In genomic region chr12:13104403-13104802, GRCh38 we compare ENCODE assay signal across 28 cellular contexts. TPM values are rescaled to one million over a fixed set of nuclear protein-coding genes. Genes with fewer than 3 reads are reported as not detected.
A peak's percentile ranks its signal among the peaks of the same experiment; 100 is the strongest.
DNase-seq lines count a peak whose midpoint lies in the region; ATAC-seq and TF ChIP-seq lines count a peak whose summit lies in the region.
"Had no signal": no experiment of that assay in that cellular context is flagged by ENCODE, and none has a peak within 500 bp of the region (broad histone marks: within the 10 kb centered on the region; RNA-seq: fewer than 3 reads in every experiment).

No MANE protein-coding gene starts in this region.

- TF ChIP-seq CTCF in activated B cell treated with CpG ODN at 0.5 μM for 24 hours (IDR thresholded peaks at IDR 0.05), result no peak

- H3K9me3 Mint-ChIP-seq in activated B cell treated with CpG ODN at 0.5 μM for 24 hours, result no peaks in the 10 kb centered on the region
- no peaks in the 10 kb centered on the region for H3K9me3 Mint-ChIP-seq in stimulated activated effector memory CD8-positive, alpha-beta T cell treated with anti-CD3 and anti-CD28 coated beads, Interleukin-12 subunit alpha, Interleukin-12 subunit beta, amount 100 ng/mL, for 72 hours
- H3K9me3 Mint-ChIP-seq: CD8-positive, alpha-beta T cell had no signal

- DNase-seq in KBM-7 (peak; percentile 41), activated B cell treated with CpG ODN at 0.5 μM for 24 hours (no peak), NCI-H2171 treated with DMSO at 0.1 percent for 48 hours (lab: John Stamatoyannopoulos, UW) (no peak)
- no peak for DNase-seq in stimulated activated effector memory CD8-positive, alpha-beta T cell treated with anti-CD3 and anti-CD28 coated beads, Interleukin-12 subunit alpha, Interleukin-12 subunit beta, amount 100 ng/mL, for 72 hours (ENCODE audit: low spot score in 2 of 2)
- DNase-seq: activated CD4-positive, alpha-beta T cell treated with anti-CD3 and anti-CD28 coated beads for 36 hours; activated CD8-positive, alpha-beta T cell treated with anti-CD3 and anti-CD28 coated beads, Interleukin-2, amount 10 ng/mL, durations not matched to agents 7 days and 5 days; activated effector memory CD4-positive, alpha-beta T cell treated with Interleukin-2 at 50 U/mL for 16 hours; activated T-cell treated with anti-CD3 and anti-CD28 coated beads for 4 hours; CD8-positive, alpha-beta T cell; left ventricle myocardium inferior; midbrain; naive thymus-derived CD4-positive, alpha-beta T cell; NCI-H1105 treated with DMSO at 0.1 percent for 48 hours; NCI-H2029; NCI-H226; NCI-H748 treated with DMSO at 0.1 percent for 48 hours; nucleus accumbens; stimulated activated CD4-positive, alpha-beta T cell treated with anti-CD3 and anti-CD28 coated beads, Interleukin-15, amount 100 ng/mL, for 24 hours; stomach; T-helper 2 cell had no signal

- peaks cover 47% of the 10 kb centered on the region for H3K4me1 ChIP-seq in BLaER1

- H3K4me3 ChIP-seq in BLaER1, result no peak overlapping the region
- H3K4me3 ChIP-seq: GM12878, GM23248, left ventricle myocardium inferior, stomach, tibial artery had no signal

- H3K9me3 ChIP-seq in BLaER1, result peaks cover 23% of the 10 kb centered on the region
- H3K9me3 ChIP-seq: tibial artery had no signal

- no peak overlapping the region for H3K27ac ChIP-seq in BLaER1
- H3K27ac ChIP-seq: left ventricle myocardium inferior, stomach, tibial artery had no signal

- H3K4me2 ChIP-seq in BLaER1, result peak overlapping the region; percentile 97

- no peak overlapping the region for H3K9ac ChIP-seq in BLaER1

- H3K36me3 ChIP-seq in BLaER1, result no peaks in the 10 kb centered on the region
- H3K36me3 ChIP-seq: left ventricle myocardium inferior, stomach, tibial artery had no signal

- intact Hi-C loops in activated B cell treated with CpG ODN at 0.5 μM for 24 hours (cut with micrococcal nuclease), result loop anchor here (5.0 to 10.0 kb wide), 6 partner anchors 48 to 1510 kb away; partner anchors contain the start of genes CREBL2 and ETV6

- POLR2A ChIA-PET in activated B cell treated with CpG ODN at 0.5 μM for 24 hours (lab: Charles Lee), result no interaction called here

- H3K27me3 ChIP-seq in BLaER1, result no peaks in the 10 kb centered on the region
- H3K27me3 ChIP-seq: stomach, tibial artery had no signal

- ATAC-seq in activated B cell treated with CpG ODN at 0.5 μM for 24 hours (ENCODE audit: low read depth), result no peak
- no peak for ATAC-seq in stimulated activated effector memory CD8-positive, alpha-beta T cell treated with anti-CD3 and anti-CD28 coated beads, Interleukin-12 subunit alpha, Interleukin-12 subunit beta, amount 100 ng/mL, for 72 hours
- no peak for ATAC-seq in GM19397 (IDR thresholded peaks at IDR 0.05; ENCODE audit: unreplicated experiment)
- no peak for ATAC-seq in HG03354 (IDR thresholded peaks at IDR 0.05; ENCODE audit: poor library complexity, severe bottlenecking, unreplicated experiment)
- ATAC-seq: activated CD8-positive, alpha-beta T cell treated with anti-CD3 and anti-CD28 coated beads, Interleukin-2, amount 10 ng/mL, durations not matched to agents 7 days and 5 days; CD8-positive, alpha-beta T cell; GM12878; HepG2; naive thymus-derived CD4-positive, alpha-beta T cell had no signal

- in situ Hi-C loops in KBM-7 (cut with MboI; ENCODE audit: low pct_unique_long_range_greater_than_20kb, low sequenced_read_pairs), result no loop called here

- H3K4me1 Mint-ChIP-seq in activated B cell treated with CpG ODN at 0.5 μM for 24 hours, result peaks cover 39% of the 10 kb centered on the region
- H3K4me1 Mint-ChIP-seq in stimulated activated effector memory CD8-positive, alpha-beta T cell treated with anti-CD3 and anti-CD28 coated beads, Interleukin-12 subunit alpha, Interleukin-12 subunit beta, amount 100 ng/mL, for 72 hours, result peaks cover 39% of the 10 kb centered on the region

- no peaks in the 10 kb centered on the region for H4K20me1 ChIP-seq in BLaER1

- H3K36me3 Mint-ChIP-seq in activated B cell treated with CpG ODN at 0.5 μM for 24 hours (ENCODE audit: low read depth), result no peaks in the 10 kb centered on the region
- peaks cover 6% of the 10 kb centered on the region for H3K36me3 Mint-ChIP-seq in stimulated activated effector memory CD8-positive, alpha-beta T cell treated with anti-CD3 and anti-CD28 coated beads, Interleukin-12 subunit alpha, Interleukin-12 subunit beta, amount 100 ng/mL, for 72 hours
- H3K36me3 Mint-ChIP-seq: CD8-positive, alpha-beta T cell had no signal

- H3K27me3 Mint-ChIP-seq in activated B cell treated with CpG ODN at 0.5 μM for 24 hours, result no peaks in the 10 kb centered on the region

- CTCF ChIA-PET in activated B cell treated with CpG ODN at 0.5 μM for 24 hours (lab: Charles Lee), result no interaction called here

- H3K27ac Mint-ChIP-seq in activated B cell treated with CpG ODN at 0.5 μM for 24 hours, result no peak overlapping the region
- peak overlapping the region; percentile 46 for H3K27ac Mint-ChIP-seq in stimulated activated effector memory CD8-positive, alpha-beta T cell treated with anti-CD3 and anti-CD28 coated beads, Interleukin-12 subunit alpha, Interleukin-12 subunit beta, amount 100 ng/mL, for 72 hours
- H3K27ac Mint-ChIP-seq: activated CD4-positive, alpha-beta T cell treated with anti-CD3 and anti-CD28 coated beads for 36 hours; activated CD8-positive, alpha-beta T cell treated with anti-CD3 and anti-CD28 coated beads, Interleukin-2, amount 10 ng/mL, durations not matched to agents 7 days and 5 days; CD8-positive, alpha-beta T cell had no signal

- peak overlapping the region; percentile 28 for H3K4me3 Mint-ChIP-seq in activated B cell treated with CpG ODN at 0.5 μM for 24 hours
- no peak overlapping the region for H3K4me3 Mint-ChIP-seq in stimulated activated effector memory CD8-positive, alpha-beta T cell treated with anti-CD3 and anti-CD28 coated beads, Interleukin-12 subunit alpha, Interleukin-12 subunit beta, amount 100 ng/mL, for 72 hours
- H3K4me3 Mint-ChIP-seq: activated CD4-positive, alpha-beta T cell treated with anti-CD3 and anti-CD28 coated beads for 36 hours; activated CD8-positive, alpha-beta T cell treated with anti-CD3 and anti-CD28 coated beads, Interleukin-2, amount 10 ng/mL, durations not matched to agents 7 days and 5 days; CD8-positive, alpha-beta T cell; naive thymus-derived CD4-positive, alpha-beta T cell had no signal

RNA-seq across cellular contexts. Expression of gene GSG1, which starts 0.9 kb away (rescaled TPM):
- not detected in 2 replicates for total RNA-seq in activated B cell treated with CpG ODN at 0.5 μM for 24 hours
- total RNA-seq: activated CD4-positive, alpha-beta T cell treated with anti-CD3 and anti-CD28 coated beads for 36 hours; activated CD8-positive, alpha-beta T cell treated with anti-CD3 and anti-CD28 coated beads, Interleukin-2, amount 10 ng/mL, durations not matched to agents 7 days and 5 days; CD8-positive, alpha-beta T cell; GM12878; HepG2; left ventricle myocardium inferior; naive thymus-derived CD4-positive, alpha-beta T cell; OCI-LY7; stomach had no signal
